ENCODE assay signal across 21 cellular contexts in the genomic region with DNA sequence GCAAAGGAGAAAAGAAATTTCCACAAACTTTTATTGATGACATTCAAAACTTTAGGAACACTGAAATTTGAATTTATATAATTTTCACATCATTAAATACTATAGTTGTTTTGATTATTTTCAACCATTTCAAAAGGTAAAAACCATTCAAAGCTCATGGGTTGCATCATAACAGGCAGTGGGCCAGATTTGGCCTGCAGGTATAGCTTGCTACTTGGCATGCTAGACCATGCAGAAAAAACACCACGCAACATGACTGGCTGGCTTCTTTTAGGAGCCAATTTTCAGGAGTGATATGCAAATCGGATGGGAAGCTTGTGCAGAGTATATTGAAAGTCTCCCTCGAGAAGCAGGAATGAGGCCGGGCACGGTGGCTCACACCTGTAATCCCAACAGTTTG.
DNase-seq lines count a peak whose midpoint lies in the region; FAIRE-seq and TF ChIP-seq lines count a peak whose summit lies in the region.
"Had no signal": no experiment of that assay in that cellular context is flagged by ENCODE, and none has a peak within 500 bp of the region (broad histone marks: within the 10 kb centered on the region; RNA-seq: fewer than 3 reads in every experiment).

No MANE protein-coding gene starts in this region.

- no peak overlapping the region for H2BK5ac ChIP-seq in H1 (ENCODE audit: low read depth, low read length)

- H4K91ac ChIP-seq in H1 (replicated peaks; ENCODE audit: insufficient read length, low read length), result no peak overlapping the region

- no peak overlapping the region for H3K27ac Mint-ChIP-seq in activated CD4-positive, alpha-beta T cell treated with anti-CD3 and anti-CD28 coated beads, Interleukin-2, amount 10 ng/mL, durations not matched to agents 7 days and 5 days
- H3K27ac Mint-ChIP-seq in activated naive CD4-positive, alpha-beta T cell treated with anti-CD3 and anti-CD28 coated beads for 36 hours, result no peak overlapping the region
- H3K27ac Mint-ChIP-seq: CD14-positive monocyte, GM23338 had no signal

- no peaks in the 10 kb centered on the region for H3K4me1 ChIP-seq in H1 (replicated peaks in 1 of 4; ENCODE audit: control insufficient read depth in 3 of 4, insufficient read depth in 4 of 4, low read length in 3 of 4)
- H3K4me1 ChIP-seq in prostate gland (replicated peaks), result no peaks in the 10 kb centered on the region
- H3K4me1 ChIP-seq: Peyer's patch, SJCRH30 had no signal

- H3K14ac ChIP-seq in H1 (ENCODE audit: insufficient read length), result no peak overlapping the region

- no peak for TF ChIP-seq POLR2A in H1 (IDR thresholded peaks at IDR 0.05; ENCODE audit: control extremely low read depth in 1 of 2, low read depth in 2 of 2, low read length in 2 of 2)
- no peak for TF ChIP-seq POLR2A in prostate gland (IDR thresholded peaks at IDR 0.05)

- peak; percentile 15 for FAIRE-seq in TTC549 (lab: Jason Lieb, UNC)
- FAIRE-seq in H1 (lab: Jason Lieb, UNC), result no peak
- FAIRE-seq: A204.1, GM12892 had no signal

- 89% methylated on average over 5 of the region's 5 CpGs; no CpG with 5 or more reads in 1 of the 2 experiments for WGBS in H1 (ENCODE audit: extremely low coverage in 1 of 2, insufficient coverage in 1 of 2, insufficient read length in 1 of 2, insufficient replicate concordance in 2 of 2, low coverage in 1 of 2, low lambda C conversion rate in 2 of 2, missing lambda C conversion rate in 1 of 2), 2 experiments
- WGBS in prostate gland, result 69% methylated on average over 5 of the region's 5 CpGs

- H3K9ac ChIP-seq in H1 (replicated peaks in 1 of 4; ENCODE audit: extremely low read depth in 1 of 4, low read depth in 3 of 4, low read length in 3 of 4), result no peak overlapping the region

- H2BK120ac ChIP-seq in H1 (replicated peaks; ENCODE audit: low read depth, low read length), result peak overlapping the region; percentile 34

- H3K23me2 ChIP-seq in H1 (ENCODE audit: low read depth, low read length), result no peaks in the 10 kb centered on the region

- H3K4me3 ChIP-seq in H1 (ENCODE audit: extremely low read depth in 1 of 4, insufficient read depth in 2 of 4, low read depth in 3 of 4, low read length in 4 of 4) (no peak overlapping the region), prostate gland (no peak overlapping the region)
- H3K4me3 ChIP-seq: GM23338, Peyer's patch, SJCRH30 had no signal

- no peak overlapping the region for H3K4me2 ChIP-seq in H1 (ENCODE audit: insufficient read depth in 1 of 2, low read depth in 2 of 2, low read length in 2 of 2)
- H3K4me2 ChIP-seq: GM23338 had no signal

- no peak overlapping the region for H2BK20ac ChIP-seq in H1 (ENCODE audit: low read length)

- H2AFZ ChIP-seq in H1 (ENCODE audit: low read length), result no peak overlapping the region
- H2AFZ ChIP-seq: GM23338 had no signal

- H3K79me2 ChIP-seq in H1 (ENCODE audit: control insufficient read depth in 1 of 2, insufficient read depth in 2 of 2, low read length in 2 of 2), result no peaks in the 10 kb centered on the region

- H4K5ac ChIP-seq in H1 (ENCODE audit: insufficient read length, low read depth, low read length), result no peak overlapping the region

- CTCF ChIA-PET in H1 (lab: Charles Lee; ENCODE audit: partially characterized antibody), result interaction anchor here (1.2 kb wide), 1 partner anchor 159 kb away, joined by 3 read pairs; no protein-coding TSS in a partner anchor
- CTCF ChIA-PET in activated CD4-positive, alpha-beta T cell treated with anti-CD3 and anti-CD28 coated beads, Interleukin-2, amount 10 ng/mL, durations not matched to agents 7 days and 5 days (lab: Charles Lee), result interaction anchor here (0.6 to 1.7 kb wide), 4 partner anchors 9 to 1734 kb away, joined by 3 read pairs; no protein-coding TSS in a partner anchor
- CTCF ChIA-PET in activated naive CD4-positive, alpha-beta T cell treated with anti-CD3 and anti-CD28 coated beads for 36 hours (lab: Charles Lee), result interaction anchor here (0.9 kb wide), 1 partner anchor 150 kb away, joined by 3 read pairs; no protein-coding TSS in a partner anchor

- no peak overlapping the region for H2AK5ac ChIP-seq in H1 (ENCODE audit: low read depth, low read length)

- TF ChIP-seq CTCF in H1 (IDR thresholded peaks at IDR 0.05; ENCODE audit: control extremely low read depth in 1 of 3, insufficient read depth in 1 of 3, low read depth in 1 of 3, low read length in 3 of 3) (no peak), prostate gland (IDR thresholded peaks at IDR 0.05) (no peak)

- H3K27ac ChIP-seq in H1 (ENCODE audit: low read depth, low read length) (no peak overlapping the region), prostate gland (no peak overlapping the region)
- H3K27ac ChIP-seq: HL-60, Peyer's patch, SJCRH30 had no signal

- no peak overlapping the region for H3K56ac ChIP-seq in H1 (replicated peaks; ENCODE audit: insufficient read length, low read depth, low read length)

- no peak overlapping the region for H4K8ac ChIP-seq in H1 (ENCODE audit: extremely low read depth, insufficient read depth, low read length)

- no peak for TF ChIP-seq EP300 in H1 (IDR thresholded peaks at IDR 0.05; ENCODE audit: borderline replicate concordance in 1 of 2, low read depth in 2 of 2, low read length in 2 of 2)

- H3K4ac ChIP-seq in H1 (replicated peaks; ENCODE audit: insufficient read length, low read depth, low read length), result no peak overlapping the region

- H3K27me3 ChIP-seq in H1 (replicated peaks in 1 of 4; ENCODE audit: control insufficient read depth in 3 of 4, extremely low read depth in 1 of 4, insufficient read depth in 3 of 4, low read length in 3 of 4) (no peaks in the 10 kb centered on the region), prostate gland (replicated peaks; ENCODE audit: insufficient read depth) (no peaks in the 10 kb centered on the region)
- H3K27me3 ChIP-seq: Peyer's patch, SJCRH30 had no signal

- no peaks in the 10 kb centered on the region for H3K79me1 ChIP-seq in H1 (ENCODE audit: low read depth, low read length)

- H3K23ac ChIP-seq in H1 (ENCODE audit: insufficient read length), result no peak overlapping the region

- no peaks in the 10 kb centered on the region for H3K9me3 Mint-ChIP-seq in activated CD4-positive, alpha-beta T cell treated with anti-CD3 and anti-CD28 coated beads, Interleukin-2, amount 10 ng/mL, durations not matched to agents 7 days and 5 days
- no peaks in the 10 kb centered on the region for H3K9me3 Mint-ChIP-seq in activated naive CD4-positive, alpha-beta T cell treated with anti-CD3 and anti-CD28 coated beads for 36 hours
- H3K9me3 Mint-ChIP-seq: CD14-positive monocyte, GM23338 had no signal

- POLR2A ChIA-PET in H1 (lab: Charles Lee; ENCODE audit: partially characterized antibody), result no interaction called here
- POLR2A ChIA-PET in activated CD4-positive, alpha-beta T cell treated with anti-CD3 and anti-CD28 coated beads, Interleukin-2, amount 10 ng/mL, durations not matched to agents 7 days and 5 days (lab: Charles Lee), result no interaction called here

- no peaks in the 10 kb centered on the region for H3K36me3 ChIP-seq in H1 (ENCODE audit: control insufficient read depth in 2 of 4, insufficient read depth in 4 of 4, low read length in 3 of 4)
- no peaks in the 10 kb centered on the region for H3K36me3 ChIP-seq in prostate gland
- H3K36me3 ChIP-seq: Peyer's patch, SJCRH30 had no signal

- H3K4me3 Mint-ChIP-seq in activated CD4-positive, alpha-beta T cell treated with anti-CD3 and anti-CD28 coated beads, Interleukin-2, amount 10 ng/mL, durations not matched to agents 7 days and 5 days, result no peak overlapping the region
- H3K4me3 Mint-ChIP-seq in activated naive CD4-positive, alpha-beta T cell treated with anti-CD3 and anti-CD28 coated beads for 36 hours, result no peak overlapping the region
- H3K4me3 Mint-ChIP-seq: CD14-positive monocyte, GM23338 had no signal

- no peak overlapping the region for H2BK12ac ChIP-seq in H1 (ENCODE audit: low read depth, low read length)

- no peaks in the 10 kb centered on the region for H3K9me3 ChIP-seq in H1 (ENCODE audit: insufficient read depth in 2 of 2, low read depth in 1 of 2, low read length in 1 of 2)
- H3K9me3 ChIP-seq in prostate gland, result no peaks in the 10 kb centered on the region
- H3K9me3 ChIP-seq: Peyer's patch, SJCRH30 had no signal

- intact Hi-C loops in prostate gland (cut with DNase I), result no loop called here
- intact Hi-C loops in head of caudate nucleus (cut with DNase I), result no loop called here
- intact Hi-C loops in activated naive CD4-positive, alpha-beta T cell treated with anti-CD3 and anti-CD28 coated beads for 36 hours (cut with micrococcal nuclease), result loop anchor here (5.0 to 10.0 kb wide), 2 partner anchors 371 to 1212 kb away; a partner anchor contains a TSS

- H2BK15ac ChIP-seq in H1 (ENCODE audit: low read length), result no peak overlapping the region

- no peaks in the 10 kb centered on the region for H4K20me1 ChIP-seq in H1 (replicated peaks in 1 of 2; ENCODE audit: control insufficient read depth in 1 of 2, insufficient read depth in 2 of 2, low read length in 2 of 2)

- peaks cover 2% of the 10 kb centered on the region for H3K36me3 Mint-ChIP-seq in activated CD4-positive, alpha-beta T cell treated with anti-CD3 and anti-CD28 coated beads, Interleukin-2, amount 10 ng/mL, durations not matched to agents 7 days and 5 days (ENCODE audit: low read depth)
- H3K36me3 Mint-ChIP-seq in activated naive CD4-positive, alpha-beta T cell treated with anti-CD3 and anti-CD28 coated beads for 36 hours (ENCODE audit: low read depth), result no peaks in the 10 kb centered on the region
- H3K36me3 Mint-ChIP-seq: CD14-positive monocyte had no signal

- DNase-seq in NCI-H2107 (lab: John Stamatoyannopoulos, UW) (peak; percentile 10), NCI-H2107 treated with DMSO at 0.1 percent for 48 hours (lab: John Stamatoyannopoulos, UW; ENCODE audit: unreplicated experiment) (no peak), H1 (ENCODE audit: low read depth in 1 of 2, low spot score in 2 of 2) (no peak), prostate gland (ENCODE audit: low spot score) (peak; percentile 11), head of caudate nucleus (no peak)
- no peak for DNase-seq in activated CD4-positive, alpha-beta T cell treated with anti-CD3 and anti-CD28 coated beads, Interleukin-2, amount 10 ng/mL, durations not matched to agents 7 days and 5 days
- no peak for DNase-seq in activated naive CD4-positive, alpha-beta T cell treated with anti-CD3 and anti-CD28 coated beads for 36 hours
- DNase-seq: HCEC 1CT, KG1, NCI-H1092 treated with DMSO at 0.1 percent for 48 hours, NCI-H146, NCI-H2081, NCI-H748 treated with DMSO at 0.1 percent for 48 hours, Peyer's patch, SJCRH30 had no signal

- TF ChIP-seq RAD21 in H1 (IDR thresholded peaks at IDR 0.05 in 1 of 2, conservative IDR thresholded peaks at IDR 0.05 in 1 of 2; ENCODE audit: low read depth in 2 of 2, low read length in 2 of 2), result no peak

- H3K4me1 Mint-ChIP-seq in activated CD4-positive, alpha-beta T cell treated with anti-CD3 and anti-CD28 coated beads, Interleukin-2, amount 10 ng/mL, durations not matched to agents 7 days and 5 days, result peaks cover 22% of the 10 kb centered on the region
- H3K4me1 Mint-ChIP-seq in activated naive CD4-positive, alpha-beta T cell treated with anti-CD3 and anti-CD28 coated beads for 36 hours (ENCODE audit: low read depth), result peaks cover 24% of the 10 kb centered on the region
- H3K4me1 Mint-ChIP-seq: CD14-positive monocyte, GM23338 had no signal

- no peak overlapping the region for H3K18ac ChIP-seq in H1 (ENCODE audit: extremely low read depth, low read length)

- peaks cover 3% of the 10 kb centered on the region for H3K27me3 Mint-ChIP-seq in activated CD4-positive, alpha-beta T cell treated with anti-CD3 and anti-CD28 coated beads, Interleukin-2, amount 10 ng/mL, durations not matched to agents 7 days and 5 days
- peaks cover 3% of the 10 kb centered on the region for H3K27me3 Mint-ChIP-seq in activated naive CD4-positive, alpha-beta T cell treated with anti-CD3 and anti-CD28 coated beads for 36 hours (ENCODE audit: low read depth)

Comparison
In these comparisons a context has a peak if more than half of its experiments do, and no peak if none do; other contexts are left out.
1. DNase-seq: peak in NCI-H2107 (single experiment) and prostate gland (single experiment); none in NCI-H2107 treated with DMSO at 0.1 percent for 48 hours (single experiment), H1 (0 of 2), head of caudate nucleus (0 of 42), activated CD4-positive, alpha-beta T cell treated with anti-CD3 and anti-CD28 coated beads, Interleukin-2, amount 10 ng/mL, durations not matched to agents 7 days and 5 days (single experiment) and activated naive CD4-positive, alpha-beta T cell treated with anti-CD3 and anti-CD28 coated beads for 36 hours (single experiment).